21 cellular contexts compared by ENCODE assay signal in the genomic region with DNA sequence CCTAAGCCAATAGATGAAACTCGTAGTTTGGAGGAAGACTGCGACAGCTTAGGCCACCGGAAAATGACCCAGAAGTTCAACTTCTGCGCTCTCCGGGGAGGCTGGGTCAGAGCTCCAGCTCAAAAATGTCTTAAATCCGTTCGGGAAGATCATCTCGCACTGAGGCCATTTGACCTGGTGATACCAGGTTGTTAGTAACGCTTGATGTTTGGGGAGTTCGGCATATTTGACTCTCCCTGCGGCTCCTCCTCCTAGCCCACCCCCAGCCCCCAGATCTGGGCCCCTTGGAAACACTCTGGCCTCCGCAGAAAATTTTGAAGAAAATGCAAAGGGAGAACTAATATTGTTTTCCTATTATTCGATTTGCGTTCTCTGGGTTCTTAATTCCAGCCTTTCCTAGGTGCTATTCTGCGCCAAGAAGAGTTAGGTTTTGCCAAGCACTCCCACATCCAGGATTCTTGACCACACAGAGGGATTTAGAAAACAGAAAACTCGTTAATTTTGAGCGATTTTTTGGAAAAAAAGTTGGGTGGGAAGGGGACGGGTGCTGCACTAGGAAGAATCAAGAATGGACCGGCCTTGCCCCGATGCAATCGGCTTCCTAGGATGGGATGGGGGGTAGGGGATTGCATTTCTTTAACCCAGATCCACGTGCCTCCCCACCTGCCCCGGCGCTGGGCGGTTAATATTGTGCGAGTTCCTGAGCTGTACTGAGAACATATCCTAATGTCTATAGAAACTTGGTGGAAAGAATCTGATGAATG. TPM values are rescaled to one million over a fixed set of nuclear protein-coding genes. Genes with fewer than 3 reads are reported as not detected.
DNase-seq lines count a peak whose midpoint lies in the region; ATAC-seq, FAIRE-seq and TF ChIP-seq lines count a peak whose summit lies in the region.
"Had no signal": no experiment of that assay in that cellular context is flagged by ENCODE, and none has a peak within 500 bp of the region (broad histone marks: within the 10 kb centered on the region; RNA-seq: fewer than 3 reads in every experiment).

No MANE protein-coding gene starts in this region.

- no peak for TF ChIP-seq RAD21 in GM12878 (IDR thresholded peaks at IDR 0.05; ENCODE audit: insufficient read depth, low read depth, low read length)

- no TSS peak for BruUV-seq in GM12878 (replicated peaks; lab: Mats Ljungman, UMichigan)

- H3K4me3 Mint-ChIP-seq in H9 (peak overlapping the region in 1 of 2 experiments; percentile 71; a peak in 3 of 5 replicates), type B pancreatic cell (peak overlapping the region; percentile 75)

- H3K36me3 ChIP-seq in GM12878 (ENCODE audit: control insufficient read depth in 2 of 2, insufficient read depth in 2 of 2, low read length in 1 of 2) (no peaks in the 10 kb centered on the region), iPS-20b (ENCODE audit: insufficient read depth, low read depth, low read length) (no peaks in the 10 kb centered on the region), pancreas (no peaks in the 10 kb centered on the region)

- H2AFZ ChIP-seq in H9 (ENCODE audit: low read length) (no peak overlapping the region), GM12878 (ENCODE audit: control insufficient read depth, low read depth, low read length) (no peak overlapping the region)

- H3K9me3 ChIP-seq in H9 (ENCODE audit: control insufficient read depth, low read depth, low read length): no peaks in the 10 kb centered on the region
- H3K9me3 ChIP-seq in GM12878 (replicated peaks; ENCODE audit: control insufficient read depth, insufficient read depth, low read length): no peaks in the 10 kb centered on the region; the same call in 2 of the 3 replicates
- no peaks in the 10 kb centered on the region for H3K9me3 ChIP-seq in iPS-20b (ENCODE audit: insufficient read depth, low read depth, low read length)
- no peaks in the 10 kb centered on the region for H3K9me3 ChIP-seq in pancreas
- H3K9me3 ChIP-seq: SK-N-SH had no signal

- SMC1A ChIA-PET in GM12878 (lab: Charles Lee; ENCODE audit: uncharacterized antibody, unreplicated experiment): interaction anchor here (1.1 to 1.7 kb wide), 2 partner anchors 13 to 22 kb away, joined by 3 to 5 read pairs; no protein-coding TSS in a partner anchor

- DNase-seq in H9 (no peak), GM12878 (ENCODE audit: low read depth, low spot score) (no peak), type B pancreatic cell (ENCODE audit: extremely low spot score, unreplicated experiment) (no peak), pancreas (no peak), RKO (ENCODE audit: low spot score) (no peak), SIG-M5 (lab: John Stamatoyannopoulos, UW) (no peak)
- DNase-seq: DMS79; Kasumi-1; MM.1S; NCI-H1092 treated with DMSO at 0.1 percent for 48 hours; NCI-H2081; NK-92 treated with Interleukin-12 subunit alpha and Interleukin-12 subunit beta, amount 100 ng/mL, for 24 hours; SHP77 had no signal

- peaks cover 94% of the 10 kb centered on the region for H3K27me3 Mint-ChIP-seq in H9 (ENCODE audit: low read depth)
- peaks cover 96% of the 10 kb centered on the region for H3K27me3 Mint-ChIP-seq in type B pancreatic cell

- H3K14ac ChIP-seq in H9 (ENCODE audit: insufficient read depth, low read length): no peak overlapping the region

- H2BK15ac ChIP-seq in H9 (ENCODE audit: low read depth, low read length): no peak overlapping the region

- intact Hi-C loops in GM12878 (cut with micrococcal nuclease; ENCODE audit: unreplicated experiment) (no loop called here), pancreas (cut with DNase I) (no loop called here)

- peaks cover 0 to 3% of the 10 kb centered on the region in 2 experiments; a peak in 1 of 5 replicates for H3K9me3 Mint-ChIP-seq in H9
- no peaks in the 10 kb centered on the region for H3K9me3 Mint-ChIP-seq in type B pancreatic cell

- peaks cover 8% of the 10 kb centered on the region for H3K23me2 ChIP-seq in H9 (ENCODE audit: insufficient read length, low read depth, low read length, poor library complexity, severe bottlenecking)

- H4K5ac ChIP-seq in H9 (ENCODE audit: insufficient read length, low read depth, low read length): no peak overlapping the region

- H3K4me2 ChIP-seq in H9 (ENCODE audit: insufficient read depth, insufficient read length, low read length) (peak overlapping the region; percentile 35), GM12878 (ENCODE audit: control insufficient read depth, insufficient read depth) (no peak overlapping the region)
- H3K4me2 ChIP-seq: SK-N-SH had no signal

- H3K4me3 ChIP-seq in GM12878: no peak overlapping the region
- peak overlapping the region; percentile 17; the same call in 1 of the 2 replicates for H3K4me3 ChIP-seq in iPS-20b (ENCODE audit: low read length)
- no peak overlapping the region for H3K4me3 ChIP-seq in pancreas

- H3K27ac Mint-ChIP-seq in H9 (no peak overlapping the region), type B pancreatic cell (no peak overlapping the region)
- H3K27ac Mint-ChIP-seq: CD14-positive monocyte had no signal

- ATAC-seq in GM12878 (no peak), pancreas (no peak)
- ATAC-seq: HCT116 had no signal

- TF ChIP-seq POLR2A in GM12878 (IDR thresholded peaks at IDR 0.05; ENCODE audit: low read depth, low read length): no peak

- H2BK12ac ChIP-seq in H9 (ENCODE audit: insufficient read length, low read depth, low read length): no peak overlapping the region

- H3T11ph ChIP-seq in H9 (ENCODE audit: low read length): no peak overlapping the region

- H3K27ac ChIP-seq in H9 (ENCODE audit: insufficient read length, low read depth, low read length): no peak overlapping the region
- H3K27ac ChIP-seq in GM12878 (ENCODE audit: control insufficient read depth, insufficient read depth): no peak overlapping the region
- no peak overlapping the region for H3K27ac ChIP-seq in iPS-20b (ENCODE audit: low read length)
- no peak overlapping the region for H3K27ac ChIP-seq in pancreas
- H3K27ac ChIP-seq: HL-60 had no signal

- RAD21 ChIA-PET in GM12878 (lab: Charles Lee; ENCODE audit: unreplicated experiment): no interaction called here

- no peak overlapping the region for H2AK5ac ChIP-seq in H9 (ENCODE audit: insufficient read length, low read length)

- H2BK5ac ChIP-seq in H9 (ENCODE audit: insufficient read length, low read length): no peak overlapping the region

- H2BK20ac ChIP-seq in H9 (ENCODE audit: low read depth, low read length, poor library complexity, severe bottlenecking): no peak overlapping the region

- no peak overlapping the region for H2BK120ac ChIP-seq in H9 (ENCODE audit: low read depth, low read length, poor library complexity, severe bottlenecking)

- FAIRE-seq in GM12878 (lab: Jason Lieb, UNC) (no peak), pancreas (lab: Jason Lieb, UNC) (no peak)

- in situ Hi-C loops in GM12878 (cut with MboI): no loop called here

- no peak overlapping the region for H4K8ac ChIP-seq in H9 (replicated peaks; ENCODE audit: insufficient read length, low read depth, low read length)

- POLR2A ChIA-PET in GM12878 (lab: Charles Lee): no interaction called here

- no CpG with 5 or more reads among the region's 26 CpGs for WGBS in H9 (ENCODE audit: extremely low coverage, insufficient read length, low lambda C conversion rate)
- 22% methylated on average over 26 of the region's 26 CpGs for WGBS in GM12878 (ENCODE audit: insufficient coverage, insufficient replicate concordance, low lambda C conversion rate, missing lambda C conversion rate)
- 4 to 5% methylated on average over 26 of the region's 26 CpGs for WGBS in pancreas, 2 donors

- no peak overlapping the region for H4K91ac ChIP-seq in H9 (ENCODE audit: insufficient read length, low read depth, low read length)

- no peak overlapping the region for H3K4ac ChIP-seq in H9 (ENCODE audit: low read depth, low read length)

- no peaks in the 10 kb centered on the region for H3K36me3 Mint-ChIP-seq in H9 (ENCODE audit: insufficient read depth in 1 of 3, low read depth in 3 of 3)
- H3K36me3 Mint-ChIP-seq in type B pancreatic cell: peaks cover 5% of the 10 kb centered on the region

- H3K27me3 ChIP-seq in H9 (ENCODE audit: insufficient read depth, low read length) (peaks cover 65% of the 10 kb centered on the region), GM12878 (replicated peaks in 1 of 2; ENCODE audit: control insufficient read depth in 2 of 2, insufficient read depth in 2 of 2, low read length in 1 of 2) (peaks cover 6 to 26% of the 10 kb centered on the region in 2 experiments), iPS-20b (ENCODE audit: insufficient read depth, low read length) (peaks cover 91% of the 10 kb centered on the region), pancreas (peaks cover 11 to 77% (median 28%) of the 10 kb centered on the region in 4 donors)

- no peaks in the 10 kb centered on the region for H3K79me1 ChIP-seq in H9 (ENCODE audit: insufficient read depth, low read depth, low read length, poor library complexity, severe bottlenecking)

- H3K9ac ChIP-seq in H9 (ENCODE audit: extremely low read depth, insufficient read length, low read length) (no peak overlapping the region), GM12878 (ENCODE audit: control insufficient read depth, insufficient read depth, low read length) (no peak overlapping the region), iPS-20b (ENCODE audit: low read depth, low read length) (no peak overlapping the region)
- H3K9ac ChIP-seq: SK-N-SH had no signal

- no peak overlapping the region for H3K23ac ChIP-seq in H9 (ENCODE audit: insufficient read length, low read depth, low read length)

- CTCF ChIA-PET in GM12878 (lab: Yijun Ruan, JAX): interaction anchor here (0.7 kb wide), 1 partner anchor 1289 kb away, joined by 3 read pairs; no protein-coding TSS in a partner anchor

- H4K20me1 ChIP-seq in H9 (ENCODE audit: control insufficient read depth, insufficient read depth, insufficient read length) (no peaks in the 10 kb centered on the region), GM12878 (ENCODE audit: control insufficient read depth, insufficient read depth) (no peaks in the 10 kb centered on the region)

- no peak overlapping the region for H3K18ac ChIP-seq in H9 (ENCODE audit: insufficient read length, low read depth, low read length)

- H3K79me2 ChIP-seq in H9 (ENCODE audit: insufficient read depth, low read length) (no peaks in the 10 kb centered on the region), GM12878 (ENCODE audit: control insufficient read depth, insufficient read depth, low read length) (no peaks in the 10 kb centered on the region)

- H3K4me1 ChIP-seq in H9 (ENCODE audit: insufficient read depth, low read length) (no peaks in the 10 kb centered on the region), GM12878 (ENCODE audit: control insufficient read depth, insufficient read depth, low read length) (no peaks in the 10 kb centered on the region), iPS-20b (ENCODE audit: insufficient read depth, low read length) (peaks cover 29% of the 10 kb centered on the region), pancreas (no peaks in the 10 kb centered on the region)

- no peak for TF ChIP-seq CTCF in H9 (conservative IDR thresholded peaks at IDR 0.05)
- TF ChIP-seq CTCF in GM12878 (IDR thresholded peaks at IDR 0.05 in 2 of 3, conservative IDR thresholded peaks at IDR 0.05 in 1 of 3; ENCODE audit: control insufficient read depth in 2 of 3, extremely low read depth in 1 of 3, insufficient read depth in 1 of 3, low read depth in 3 of 3, low read length in 3 of 3): no peak
- TF ChIP-seq CTCF in type B pancreatic cell (conservative IDR thresholded peaks at IDR 0.05): no peak
- TF ChIP-seq CTCF in pancreas (IDR thresholded peaks at IDR 0.05): no peak

- peaks cover 52 to 69% of the 10 kb centered on the region in 2 experiments for H3K4me1 Mint-ChIP-seq in H9
- peaks cover 31% of the 10 kb centered on the region for H3K4me1 Mint-ChIP-seq in type B pancreatic cell (ENCODE audit: unreplicated experiment)
- H3K4me1 Mint-ChIP-seq: CD14-positive monocyte had no signal

- no peak for TF ChIP-seq EP300 in GM12878 (IDR thresholded peaks at IDR 0.05; ENCODE audit: borderline replicate concordance in 1 of 2, control insufficient read depth in 1 of 2, low read depth in 2 of 2, low read length in 2 of 2)

- no peak overlapping the region for H3K56ac ChIP-seq in H9 (ENCODE audit: insufficient read length, low read depth, low read length)

RNA-seq across cellular contexts. Expression of a gene that starts 50.0 kb away (rescaled TPM):
- not detected in 2 replicates for total RNA-seq in H9 (2021)
- not detected in 2 replicates for total RNA-seq in GM12878 (2013; cell fraction: nucleolus; rRNA removed)
- not detected in 2 replicates for total RNA-seq in GM12878 (2014; rRNA removed)
- total RNA-seq in GM12878 (2014; rRNA removed; fragmentation: Illumina TruSeq; extraction: Trizol): not detected in 2 replicates
- not detected in 2 replicates for total RNA-seq in GM12878 (2021)
- polyA plus RNA-seq in GM12878 (2011; ENCODE audit: low read depth): not detected
- not detected in 2 replicates for polyA plus RNA-seq in GM12878 (2011; rRNA removed)
- not detected in 2 replicates for polyA plus RNA-seq in GM12878 (2011; cell fraction: cytosol; rRNA removed)
- not detected in 2 replicates for polyA plus RNA-seq in GM12878 (2011; cell fraction: nucleus; rRNA removed)
- not detected in 2 replicates for polyA plus RNA-seq in GM12878 (2012)
- polyA plus RNA-seq in GM12878 (2014; fragmentation: Illumina TruSeq; extraction: Trizol): not detected in 2 replicates
- not detected for polyA plus RNA-seq in GM12878 (2014; fragmentation: Nextera tagmentation; extraction: Ambion mirVana)
- not detected in 2 replicates for polyA plus RNA-seq in GM12878 (2014; rRNA removed)
- not detected for polyA plus RNA-seq in GM12878 (2016; fragmentation: Nextera tagmentation; extraction: Ambion mirVana)
- polyA minus RNA-seq in GM12878 (2011; rRNA and poly(A)+ RNA removed): not detected in 2 replicates
- not detected in 2 replicates for polyA minus RNA-seq in GM12878 (2011; cell fraction: cytosol; rRNA and poly(A)+ RNA removed)
- not detected in 2 replicates for polyA minus RNA-seq in GM12878 (2011; cell fraction: nucleus; rRNA and poly(A)+ RNA removed)
- 40.2 TPM in 1 of 2 replicates, not detected in the other for total RNA-seq in type B pancreatic cell (ENCODE audit: low replicate concordance)
- total RNA-seq in pancreas: not detected
- not detected for polyA plus RNA-seq in pancreas
- total RNA-seq: G401, HT1080, NCI-H460 had no signal
- polyA plus RNA-seq: CD14-positive monocyte had no signal

RNA-seq across cellular contexts. Expression of a gene that starts 52.8 kb away (rescaled TPM):
- total RNA-seq in H9 (2021) (not detected in 2 replicates), GM12878 (2014; rRNA removed) (not detected in 2 replicates), GM12878 (2014; rRNA removed; fragmentation: Illumina TruSeq; extraction: Trizol) (not detected in 2 replicates), GM12878 (2021) (not detected in 2 replicates), type B pancreatic cell (ENCODE audit: low replicate concordance) (184 TPM in 1 of 2 replicates, not detected in the other), pancreas (not detected)
- total RNA-seq in GM12878 (2013; cell fraction: nucleolus; rRNA removed): not detected in 2 replicates
- not detected for polyA plus RNA-seq in GM12878 (2011; ENCODE audit: low read depth)
- polyA plus RNA-seq in GM12878 (2011; rRNA removed) (not detected in 2 replicates), GM12878 (2014; fragmentation: Illumina TruSeq; extraction: Trizol) (not detected in 2 replicates), GM12878 (2014; fragmentation: Nextera tagmentation; extraction: Ambion mirVana) (not detected), GM12878 (2014; rRNA removed) (not detected in 2 replicates), GM12878 (2016; fragmentation: Nextera tagmentation; extraction: Ambion mirVana) (not detected), pancreas (not detected)
- polyA plus RNA-seq in GM12878 (2011; cell fraction: cytosol; rRNA removed): not detected in 2 replicates
- not detected in 2 replicates for polyA plus RNA-seq in GM12878 (2011; cell fraction: nucleus; rRNA removed)
- 0.03 TPM in 1 of 2 replicates, not detected in the other for polyA plus RNA-seq in GM12878 (2012)
- not detected in 2 replicates for polyA minus RNA-seq in GM12878 (2011; rRNA and poly(A)+ RNA removed)
- not detected in 2 replicates for polyA minus RNA-seq in GM12878 (2011; cell fraction: cytosol; rRNA and poly(A)+ RNA removed)
- not detected in 2 replicates for polyA minus RNA-seq in GM12878 (2011; cell fraction: nucleus; rRNA and poly(A)+ RNA removed)
- total RNA-seq: G401, HT1080, NCI-H460 had no signal
- polyA plus RNA-seq: CD14-positive monocyte had no signal
